In the genomic region with DNA sequence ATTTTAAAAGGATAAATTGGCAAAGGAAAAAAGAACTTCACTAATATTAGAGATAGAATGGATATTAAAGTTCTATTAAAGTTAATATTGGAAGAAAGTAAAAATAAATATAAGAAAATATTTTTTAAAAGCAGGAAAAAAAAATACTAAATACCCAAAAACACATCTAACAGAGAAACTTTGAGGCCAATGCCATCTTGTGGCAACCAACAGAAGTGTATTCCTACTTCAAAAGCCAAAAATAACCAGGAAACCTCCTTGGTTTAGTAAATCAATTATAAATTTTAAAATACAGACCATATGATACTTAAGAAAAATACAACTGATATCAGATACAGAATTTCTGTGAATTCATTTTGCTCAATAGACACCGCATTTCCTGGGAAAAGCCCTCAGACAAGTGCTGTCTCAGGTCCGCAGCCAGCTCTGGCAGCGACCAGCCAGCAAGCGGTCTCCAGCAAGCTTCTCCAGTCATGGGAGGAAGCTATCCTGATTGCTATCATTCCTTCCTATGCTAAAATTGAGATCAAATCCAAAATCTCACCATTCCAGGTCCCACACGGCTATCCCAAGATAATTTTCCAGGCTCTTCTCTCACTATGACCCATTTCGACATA, we compare ENCODE assay signal across 7 cellular contexts.
DNase-seq lines count a peak whose midpoint lies in the region; ATAC-seq, FAIRE-seq and TF ChIP-seq lines count a peak whose summit lies in the region.

No MANE protein-coding gene starts in this region.

- H3K36me3 ChIP-seq in OCI-LY1 (ENCODE audit: insufficient read depth, low read length) (peaks cover 20% of the 10 kb centered on the region; the same call in 1 of the 2 replicates), endothelial cell of umbilical vein (ENCODE audit: control insufficient read depth in 2 of 2, extremely low read depth in 1 of 2, insufficient read depth in 2 of 2, low read length in 2 of 2) (no peaks in the 10 kb centered on the region)

- intact Hi-C loops in endothelial cell of umbilical vein (cut with micrococcal nuclease): no loop called here
- intact Hi-C loops in sciatic nerve (cut with DNase I): no loop called here

- H3K79me2 ChIP-seq in OCI-LY1 (ENCODE audit: insufficient read depth, low read length) (no peaks in the 10 kb centered on the region), endothelial cell of umbilical vein (ENCODE audit: control insufficient read depth, insufficient read depth, low read length) (no peaks in the 10 kb centered on the region)

- H3K9me1 ChIP-seq in endothelial cell of umbilical vein (replicated peaks; ENCODE audit: control insufficient read depth, extremely low read depth, insufficient read depth, low read length): no peaks in the 10 kb centered on the region

- no peak for FAIRE-seq in endothelial cell of umbilical vein (lab: Jason Lieb, UNC)

- no peaks in the 10 kb centered on the region for H3K9me3 ChIP-seq in OCI-LY1 (ENCODE audit: low read length)
- H3K9me3 ChIP-seq in endothelial cell of umbilical vein (replicated peaks; ENCODE audit: control insufficient read depth, insufficient read depth, low read length): no peaks in the 10 kb centered on the region

- dilution Hi-C loops in endothelial cell of umbilical vein (cut with MboI; ENCODE audit: extremely low pct_ligation_motif_present, low sequenced_read_pairs): no loop called here

- H4K20me1 ChIP-seq in OCI-LY1 (ENCODE audit: insufficient read depth, low read length) (no peaks in the 10 kb centered on the region), endothelial cell of umbilical vein (replicated peaks; ENCODE audit: control insufficient read depth, extremely low read depth, insufficient read depth, low read length) (no peaks in the 10 kb centered on the region)

- H3K4me2 ChIP-seq in OCI-LY1 (ENCODE audit: low read length) (no peak overlapping the region), endothelial cell of umbilical vein (ENCODE audit: insufficient read depth, low read length) (no peak overlapping the region)

- POLR2A ChIA-PET in GM10248 (lab: Yijun Ruan, JAX) (no interaction called here), endothelial cell of umbilical vein (lab: Charles Lee) (no interaction called here)

- no peak for TF ChIP-seq POLR2A in endothelial cell of umbilical vein (IDR thresholded peaks at IDR 0.05; ENCODE audit: low read depth, low read length)

- TF ChIP-seq CTCF in GM10248 (IDR thresholded peaks at IDR 0.05; ENCODE audit: control extremely low read depth, extremely low read depth, low read depth, missing control alignments) (peak; percentile 25), OCI-LY1 (IDR thresholded peaks at IDR 0.05; ENCODE audit: low read length) (peak; percentile 53), endothelial cell of umbilical vein (IDR thresholded peaks at IDR 0.05; ENCODE audit: extremely low read depth in 1 of 2, insufficient read depth in 1 of 2, low read depth in 1 of 2, low read length in 2 of 2) (peak; percentile 17 to 34)

- DNase-seq in GM10248 (ENCODE audit: extremely low spot score) (no peak), endothelial cell of umbilical vein (ENCODE audit: low read depth, low spot score) (peak; percentile 22), renal cortical epithelial cell (ENCODE audit: low read depth) (peak; percentile 46), NCI-H82 treated with DMSO at 0.1 percent for 48 hours (lab: John Stamatoyannopoulos, UW; ENCODE audit: unreplicated experiment) (no peak), sciatic nerve (ENCODE audit: low spot score) (no peak)

- no peak overlapping the region for H2AFZ ChIP-seq in OCI-LY1 (ENCODE audit: low read length)
- no peak overlapping the region for H2AFZ ChIP-seq in endothelial cell of umbilical vein (ENCODE audit: low read depth, low read length)

- H3K4me1 ChIP-seq in OCI-LY1 (ENCODE audit: insufficient read depth, low read length, severe bottlenecking) (peaks cover 8% of the 10 kb centered on the region), endothelial cell of umbilical vein (ENCODE audit: control insufficient read depth, extremely low read depth, insufficient read depth, low read length) (no peaks in the 10 kb centered on the region)

- H3K9me2 ChIP-seq in OCI-LY1 (ENCODE audit: low read depth, low read length): no peaks in the 10 kb centered on the region

- H3K9ac ChIP-seq in OCI-LY1 (ENCODE audit: low read length) (no peak overlapping the region), endothelial cell of umbilical vein (replicated peaks; ENCODE audit: extremely low read depth, insufficient read depth, low read length) (no peak overlapping the region)

- H3K4me3 ChIP-seq in OCI-LY1 (ENCODE audit: low read depth, low read length, poor library complexity, severe bottlenecking) (no peak overlapping the region), endothelial cell of umbilical vein (replicated peaks in 1 of 3; ENCODE audit: insufficient read depth in 1 of 3, low read depth in 1 of 3, low read length in 3 of 3) (no peak overlapping the region)

- no peaks in the 10 kb centered on the region for H3F3A ChIP-seq in OCI-LY1 (ENCODE audit: insufficient read depth, low read length)

- no TSS peak for BruUV-seq in endothelial cell of umbilical vein (replicated peaks; lab: Mats Ljungman, UMichigan)

- H3K27ac ChIP-seq in OCI-LY1 (ENCODE audit: low read depth, low read length, poor library complexity, severe bottlenecking): no peak overlapping the region
- no peak overlapping the region for H3K27ac ChIP-seq in endothelial cell of umbilical vein (ENCODE audit: insufficient read depth, low read depth, low read length)

- CTCF ChIA-PET in GM10248 (lab: Yijun Ruan, JAX): interaction anchor here (1.0 kb wide), 1 partner anchor 445 kb away, joined by 3 read pairs; no protein-coding TSS in a partner anchor
- CTCF ChIA-PET in endothelial cell of umbilical vein (lab: Charles Lee): interaction anchor here (1.0 kb wide), 1 partner anchor 11 kb away, joined by 3 read pairs; no protein-coding TSS in a partner anchor

- ATAC-seq in HG02642 (IDR thresholded peaks at IDR 0.05; ENCODE audit: poor library complexity, unreplicated experiment) (no peak), sciatic nerve (no peak)

- H3K27me3 ChIP-seq in OCI-LY1 (ENCODE audit: insufficient read depth, low read length): no peaks in the 10 kb centered on the region
- no peaks in the 10 kb centered on the region for H3K27me3 ChIP-seq in endothelial cell of umbilical vein (ENCODE audit: control insufficient read depth in 2 of 2, insufficient read depth in 2 of 2, low read length in 2 of 2)

TF ChIP-seq in endothelial cell of umbilical vein, 7 proteins besides CTCF, POLR2A, EP300 and RAD21:
- no peak for TF ChIP-seq POLR2AphosphoS5 (IDR thresholded peaks at IDR 0.05; ENCODE audit: insufficient read depth, low read depth, low read length)
- no peak for TF ChIP-seq JUN (IDR thresholded peaks at IDR 0.05; ENCODE audit: borderline replicate concordance, insufficient read depth, insufficient read length, low read depth)
- no peak for TF ChIP-seq MAX (IDR thresholded peaks at IDR 0.05; ENCODE audit: insufficient read depth, insufficient read length)
- TF ChIP-seq FOS (IDR thresholded peaks at IDR 0.05; ENCODE audit: borderline replicate concordance, insufficient read depth, low read length): no peak
- TF ChIP-seq MYC (IDR thresholded peaks at IDR 0.05; ENCODE audit: low read depth, low read length): no peak
- TF ChIP-seq GATA2 (IDR thresholded peaks at IDR 0.05; ENCODE audit: insufficient read depth, insufficient read length, low read depth, low read length): no peak
- no peak for TF ChIP-seq EZH2 (IDR thresholded peaks at IDR 0.05; ENCODE audit: borderline replicate concordance, low read depth, low read length, severe bottlenecking)

Comparison
In these comparisons a context has a peak if more than half of its experiments do, and no peak if none do; other contexts are left out.
1. DNase-seq: peak in endothelial cell of umbilical vein (single experiment) and renal cortical epithelial cell (single experiment); none in GM10248 (single experiment), NCI-H82 treated with DMSO at 0.1 percent for 48 hours (single experiment) and sciatic nerve (single experiment).
2. Peak in every context shown above with its lines, with median percentiles within 50 percentile points of each other: CTCF ChIP-seq.